ENCODE assay signal across 8 cellular contexts in genomic region chr3:148943531-148944200, GRCh38. TPM values are rescaled to one million over a fixed set of nuclear protein-coding genes. Genes with fewer than 3 reads are reported as not detected.
DNase-seq lines count a peak whose midpoint lies in the region; ATAC-seq and TF ChIP-seq lines count a peak whose summit lies in the region.

No MANE protein-coding gene starts in this region.

- no peak overlapping the region for H3K4me2 ChIP-seq in SU-DHL-6 (ENCODE audit: low read depth, low read length, poor library complexity, severe bottlenecking)

- H3K4me1 Mint-ChIP-seq in nephron: peaks cover 9% of the 10 kb centered on the region

- H3K27ac Mint-ChIP-seq in nephron: no peak overlapping the region

- H3K36me3 ChIP-seq in SU-DHL-6 (ENCODE audit: low read length): no peaks in the 10 kb centered on the region
- H3K36me3 ChIP-seq in esophagus muscularis mucosa: no peaks in the 10 kb centered on the region

- H3K9me3 Mint-ChIP-seq in nephron: no peaks in the 10 kb centered on the region

- H3K27me3 Mint-ChIP-seq in nephron (ENCODE audit: low read depth): no peaks in the 10 kb centered on the region

- H4K20me1 ChIP-seq in SU-DHL-6 (ENCODE audit: low read depth, low read length): no peaks in the 10 kb centered on the region

- peak; percentile 90 for DNase-seq in DMS 273 treated with DMSO at 0.1 percent for 48 hours (lab: John Stamatoyannopoulos, UW)
- DNase-seq in NCI-H187 treated with DMSO at 0.1 percent for 48 hours (lab: John Stamatoyannopoulos, UW): peak; percentile 39
- DNase-seq in esophagus muscularis mucosa (ENCODE audit: extremely low spot score): no peak
- DNase-seq in activated CD4-positive, CD25-positive, alpha-beta regulatory T cell (lab: John Stamatoyannopoulos, UW): no peak

- H3K4me3 Mint-ChIP-seq in nephron: no peak overlapping the region

- TF ChIP-seq EP300 in esophagus muscularis mucosa (IDR thresholded peaks at IDR 0.05): no peak

- WGBS in esophagus muscularis mucosa: 4% methylated on average over 2 of the region's 2 CpGs

- no peaks in the 10 kb centered on the region for H3K27me3 ChIP-seq in SU-DHL-6 (ENCODE audit: low read length)
- no peaks in the 10 kb centered on the region for H3K27me3 ChIP-seq in esophagus muscularis mucosa

- H3K36me3 Mint-ChIP-seq in nephron (ENCODE audit: low read depth): no peaks in the 10 kb centered on the region

- H3K9me2 ChIP-seq in SU-DHL-6 (replicated peaks; ENCODE audit: insufficient read depth, low read length): no peaks in the 10 kb centered on the region

- peak; percentile 88 for ATAC-seq in GM19023 (IDR thresholded peaks at IDR 0.05; ENCODE audit: unreplicated experiment)
- ATAC-seq in HG03060 (IDR thresholded peaks at IDR 0.05; ENCODE audit: low read depth, unreplicated experiment): peak; percentile 99

- H3K27ac ChIP-seq in SU-DHL-6 (ENCODE audit: low read depth, low read length) (no peak overlapping the region), esophagus muscularis mucosa (replicated peaks in 1 of 4) (no peak overlapping the region)

- TF ChIP-seq POLR2A in esophagus muscularis mucosa (IDR thresholded peaks at IDR 0.05; ENCODE audit: low read depth): no peak

- TF ChIP-seq CTCF in SU-DHL-6 (IDR thresholded peaks at IDR 0.05; ENCODE audit: insufficient read depth, low read length, poor library complexity, severe bottlenecking): peak; percentile 55
- TF ChIP-seq CTCF in esophagus muscularis mucosa (IDR thresholded peaks at IDR 0.05): peak; percentile 61 to 75 (median 67)
- peak; percentile 80 to 84 (median 82) for TF ChIP-seq CTCF in nephron (IDR thresholded peaks at IDR 0.05; ENCODE audit: unreplicated experiment in 3 of 3)

- H3K4me1 ChIP-seq in esophagus muscularis mucosa: peaks cover 0 to 3% (median 2%) of the 10 kb centered on the region in 4 donors

- no peak overlapping the region for H3K9ac ChIP-seq in SU-DHL-6 (ENCODE audit: low read length)

- no peaks in the 10 kb centered on the region for H3K9me3 ChIP-seq in SU-DHL-6 (ENCODE audit: insufficient read depth, low read length)
- no peaks in the 10 kb centered on the region for H3K9me3 ChIP-seq in esophagus muscularis mucosa

- no peaks in the 10 kb centered on the region for H3F3A ChIP-seq in SU-DHL-6 (ENCODE audit: insufficient read depth)

- intact Hi-C loops in esophagus muscularis mucosa (cut with DNase I): loop anchor here (2.0 to 10.0 kb wide), 2 partner anchors 83 to 229 kb away; no protein-coding TSS in a partner anchor

- H3K4me3 ChIP-seq in SU-DHL-6 (ENCODE audit: insufficient read depth, low read length, poor library complexity, severe bottlenecking) (no peak overlapping the region), esophagus muscularis mucosa (no peak overlapping the region)

- no peak overlapping the region for H2AFZ ChIP-seq in SU-DHL-6 (ENCODE audit: low read depth, low read length, severe bottlenecking)

- no peaks in the 10 kb centered on the region for H3K79me2 ChIP-seq in SU-DHL-6 (ENCODE audit: insufficient read depth, low read length)

RNA-seq across cellular contexts. Expression of gene GYG1, which starts 47.7 kb away (rescaled TPM):
- 100 to 1,000 TPM; 101 to 177 (median 141) TPM for total RNA-seq in esophagus muscularis mucosa

Comparison
In these comparisons a context has a peak if more than half of its experiments do, and no peak if none do; other contexts are left out.
1. DNase-seq: peak in DMS 273 treated with DMSO at 0.1 percent for 48 hours (single experiment) and NCI-H187 treated with DMSO at 0.1 percent for 48 hours (single experiment); none in esophagus muscularis mucosa (single experiment) and activated CD4-positive, CD25-positive, alpha-beta regulatory T cell (0 of 4).
2. Peak in every context shown above with its lines, with median percentiles within 50 percentile points of each other: CTCF ChIP-seq.